8 cellular contexts compared by ENCODE assay signal in the genomic region with DNA sequence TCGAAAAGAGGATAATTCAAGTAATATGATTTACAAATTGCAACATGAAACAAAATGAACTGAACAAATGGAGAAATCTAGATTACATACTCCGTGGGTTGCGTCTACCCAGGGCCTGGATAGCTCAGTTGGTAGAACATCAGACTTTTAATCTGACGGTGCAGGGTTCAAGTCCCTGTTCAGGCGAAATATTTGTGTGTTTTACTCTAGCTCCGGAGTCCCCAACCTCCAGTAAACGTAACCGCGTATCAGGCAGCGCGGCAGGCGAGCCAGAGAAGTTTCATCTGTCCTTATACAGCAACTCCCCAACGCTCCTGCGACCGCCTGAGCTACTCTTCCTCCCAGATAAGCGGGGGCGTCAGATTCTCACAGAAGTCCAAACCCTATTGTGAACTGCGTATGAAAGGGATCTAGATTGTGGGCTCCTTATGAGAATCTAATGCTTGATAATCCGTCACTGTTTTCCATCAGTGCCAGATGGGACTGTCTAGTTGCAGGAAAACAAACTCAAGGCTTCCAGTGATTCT.
DNase-seq lines count a peak whose midpoint lies in the region; ATAC-seq and TF ChIP-seq lines count a peak whose summit lies in the region.

No MANE protein-coding gene starts in this region.

- no peaks in the 10 kb centered on the region for H3K4me1 ChIP-seq in NT2/D1 (ENCODE audit: insufficient read depth, insufficient read length)

- H3K9me3 ChIP-seq in NT2/D1 (ENCODE audit: insufficient read depth, low read length), result peaks cover 5% of the 10 kb centered on the region; the same call in 1 of the 2 replicates

- no peaks in the 10 kb centered on the region for H3K36me3 ChIP-seq in NT2/D1 (ENCODE audit: insufficient read depth, insufficient read length, low read length)

- peaks cover 7 to 30% (median 15%) of the 10 kb centered on the region in 3 donors for H3K9me3 Mint-ChIP-seq in T-cell

- no peak overlapping the region for H3K4me3 Mint-ChIP-seq in T-cell

- H3K27ac Mint-ChIP-seq in T-cell, result no peak overlapping the region

- no peak for TF ChIP-seq CTCF in epithelial cell of esophagus (IDR thresholded peaks at IDR 0.05; ENCODE audit: insufficient read depth, low read depth, low read length, missing control alignments)

- H3K4me3 ChIP-seq in NT2/D1 (ENCODE audit: insufficient read length, low read depth) (peak overlapping the region; percentile 25), epithelial cell of esophagus (ENCODE audit: low read length) (peak overlapping the region; percentile 37)

- POLR2A ChIA-PET in T-cell (lab: Charles Lee), result no interaction called here

- peaks cover 37% of the 10 kb centered on the region for H3K27me3 ChIP-seq in NT2/D1 (ENCODE audit: insufficient read depth, insufficient read length)

- peaks cover 71 to 74% of the 10 kb centered on the region in 2 donors for H3K27me3 Mint-ChIP-seq in T-cell

- H3K4me1 Mint-ChIP-seq in T-cell, result no peaks in the 10 kb centered on the region

- CTCF ChIA-PET in T-cell (lab: Charles Lee), result no interaction called here

- H3K36me3 Mint-ChIP-seq in T-cell, result peaks cover 4% of the 10 kb centered on the region

- ATAC-seq in HG03457 (IDR thresholded peaks at IDR 0.05; ENCODE audit: unreplicated experiment), result no peak
- no peak for ATAC-seq in T-cell (replicated peaks in 1 of 4)

- DNase-seq in stimulated activated CD4-positive, alpha-beta T cell treated with anti-CD3 and anti-CD28 coated beads, Interleukin-15, amount 100 ng/mL, for 24 hours, result peak; percentile 29
- DNase-seq in stimulated activated CD4-positive, alpha-beta T cell treated with anti-CD3 and anti-CD28 coated beads, Interleukin-4, amount 100 ng/mL, for 24 hours, result no peak
- DNase-seq in NT2/D1 (ENCODE audit: low read depth, low spot score) (no peak), epithelial cell of esophagus (ENCODE audit: low read depth) (peak; percentile 91), posterior cingulate gyrus (no peak), GDM1 (lab: John Stamatoyannopoulos, UW) (no peak), T-cell (no peak)

- intact Hi-C loops in posterior cingulate gyrus (cut with DNase I), result no loop called here

- H3K9ac ChIP-seq in NT2/D1 (ENCODE audit: insufficient read length, low read depth), result no peak overlapping the region

Comparison
In these comparisons a context has a peak if more than half of its experiments do, and no peak if none do; other contexts are left out.
1. DNase-seq: peak in stimulated activated CD4-positive, alpha-beta T cell treated with anti-CD3 and anti-CD28 coated beads, Interleukin-15, amount 100 ng/mL, for 24 hours (single experiment) and epithelial cell of esophagus (single experiment); none in stimulated activated CD4-positive, alpha-beta T cell treated with anti-CD3 and anti-CD28 coated beads, Interleukin-4, amount 100 ng/mL, for 24 hours (single experiment), NT2/D1 (single experiment), posterior cingulate gyrus (0 of 10), GDM1 (single experiment) and T-cell (0 of 34).